ENCODE assay signal across 19 cellular contexts in the genomic region with DNA sequence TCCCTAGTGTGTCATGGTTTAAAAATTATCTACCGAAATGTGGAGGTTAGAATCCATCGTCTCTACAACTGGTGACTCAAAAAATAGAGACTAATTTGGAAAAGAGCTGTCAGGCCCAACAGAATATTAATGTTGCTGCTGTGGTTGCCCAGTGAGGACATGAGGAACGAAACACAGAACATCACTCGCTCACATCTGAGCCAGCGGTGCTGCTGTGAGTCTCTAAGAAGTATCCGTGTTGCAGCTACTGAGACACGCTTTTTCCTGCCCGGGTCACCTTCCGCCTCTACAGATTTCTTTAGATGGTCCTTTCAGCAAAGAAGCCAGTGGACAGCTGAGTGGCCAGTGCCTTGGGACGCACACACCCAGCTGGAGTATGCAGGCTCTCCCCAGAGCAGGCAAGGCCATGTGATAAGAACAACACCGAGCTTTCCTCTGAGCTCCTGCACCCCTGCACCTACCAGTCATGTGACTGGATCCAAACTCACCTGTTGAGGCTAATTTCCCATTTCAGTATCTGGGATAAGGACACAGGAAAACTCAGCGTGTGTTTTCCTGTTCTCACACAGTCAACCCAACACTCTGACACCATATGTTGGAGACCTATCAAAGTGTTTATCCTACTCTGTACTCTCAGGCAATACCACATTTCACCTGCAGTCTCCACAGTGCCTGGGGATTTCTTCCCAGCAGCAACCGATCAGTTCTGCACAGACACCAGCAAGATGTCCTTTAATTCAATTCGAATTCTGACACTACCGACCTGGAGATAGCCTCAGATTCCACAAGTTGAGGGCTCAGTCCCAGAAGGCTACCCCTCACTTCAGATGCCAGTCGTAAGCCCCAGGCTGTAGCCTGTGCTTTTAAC.
"Had no signal": no experiment of that assay in that cellular context is flagged by ENCODE, and none has a peak within 500 bp of the region (broad histone marks: within the 10 kb centered on the region; RNA-seq: fewer than 3 reads in every experiment).

No MANE protein-coding gene starts in this region.

- ATAC-seq: left cardiac atrium; right cardiac atrium; stimulated activated effector memory CD8-positive, alpha-beta T cell treated with anti-CD3 and anti-CD28 coated beads, Interleukin-12 subunit alpha, Interleukin-12 subunit beta, amount 100 ng/mL, for 72 hours had no signal

- H3K4me2 ChIP-seq: smooth muscle cell had no signal

- H3K4me3 ChIP-seq: breast epithelium, lung, smooth muscle cell had no signal

- H3K27ac ChIP-seq: breast epithelium, neutrophil had no signal

- DNase-seq: activated CD4-positive, alpha-beta T cell treated with anti-CD3 and anti-CD28 coated beads for 1 hour; activated CD4-positive, alpha-beta T cell treated with anti-CD3 and anti-CD28 coated beads, Interleukin-2, amount 50 U/mL, for 48 hours; activated naive CD8-positive, alpha-beta T cell treated with anti-CD3 and anti-CD28 coated beads, Interleukin-2, amount 10 ng/mL, durations not matched to agents 7 days and 5 days; activated T-cell treated with anti-CD3 and anti-CD28 coated beads, Interleukin-2, amount 50 U/mL, for 48 hours; anterior cingulate cortex; dermis blood vessel endothelial cell; erythroblast; immature natural killer cell; left cardiac atrium; midbrain; naive B cell; right cardiac atrium; substantia nigra; trophoblast cell had no signal

- H3K36me3 ChIP-seq: breast epithelium, neutrophil had no signal

- H3K4me3 Mint-ChIP-seq: activated naive CD8-positive, alpha-beta T cell treated with anti-CD3 and anti-CD28 coated beads, Interleukin-2, amount 10 ng/mL, durations not matched to agents 7 days and 5 days; immature natural killer cell; naive B cell; stimulated activated effector memory CD8-positive, alpha-beta T cell treated with anti-CD3 and anti-CD28 coated beads, Interleukin-12 subunit alpha, Interleukin-12 subunit beta, amount 100 ng/mL, for 72 hours had no signal

- H3K27me3 ChIP-seq: neutrophil had no signal

- H3K9me3 Mint-ChIP-seq: activated naive CD8-positive, alpha-beta T cell treated with anti-CD3 and anti-CD28 coated beads, Interleukin-2, amount 10 ng/mL, durations not matched to agents 7 days and 5 days; immature natural killer cell; naive B cell; stimulated activated effector memory CD8-positive, alpha-beta T cell treated with anti-CD3 and anti-CD28 coated beads, Interleukin-12 subunit alpha, Interleukin-12 subunit beta, amount 100 ng/mL, for 72 hours had no signal

- H3K36me3 Mint-ChIP-seq: activated naive CD8-positive, alpha-beta T cell treated with anti-CD3 and anti-CD28 coated beads, Interleukin-2, amount 10 ng/mL, durations not matched to agents 7 days and 5 days; immature natural killer cell; naive B cell had no signal

- H3K9me3 ChIP-seq: breast epithelium, neutrophil had no signal

- H3K4me1 ChIP-seq: breast epithelium had no signal

- H3K27ac Mint-ChIP-seq: activated naive CD8-positive, alpha-beta T cell treated with anti-CD3 and anti-CD28 coated beads, Interleukin-2, amount 10 ng/mL, durations not matched to agents 7 days and 5 days; immature natural killer cell; stimulated activated effector memory CD8-positive, alpha-beta T cell treated with anti-CD3 and anti-CD28 coated beads, Interleukin-12 subunit alpha, Interleukin-12 subunit beta, amount 100 ng/mL, for 72 hours had no signal
